Comparison of ENCODE assay signal across 1 cellular context in the genomic region with DNA sequence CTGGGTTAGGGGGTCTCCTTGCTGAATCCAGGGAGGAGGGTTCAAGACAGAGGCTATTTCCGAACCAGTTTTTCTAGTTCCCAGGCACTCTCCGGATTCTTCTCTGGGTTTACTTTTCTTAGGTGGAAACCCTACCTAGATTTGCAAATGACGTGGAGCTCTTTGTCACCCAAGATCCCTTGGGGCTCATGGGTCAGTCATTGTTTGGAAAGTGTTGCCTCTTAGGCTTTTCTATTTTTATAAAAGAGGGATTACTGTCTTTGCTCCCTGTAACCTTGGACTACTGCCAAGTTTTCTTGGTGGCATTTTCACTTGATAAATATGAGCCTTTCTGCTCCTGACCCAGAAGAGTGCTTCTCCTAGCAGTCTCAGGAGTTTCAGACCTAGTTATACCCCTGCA.
TF ChIP-seq lines count a peak whose summit lies in the region.

No MANE protein-coding gene starts in this region.

TF ChIP-seq in HCT116, 20 proteins besides CTCF, POLR2A, EP300 and RAD21 (continued from another document):
- TF ChIP-seq, protein P1, sequence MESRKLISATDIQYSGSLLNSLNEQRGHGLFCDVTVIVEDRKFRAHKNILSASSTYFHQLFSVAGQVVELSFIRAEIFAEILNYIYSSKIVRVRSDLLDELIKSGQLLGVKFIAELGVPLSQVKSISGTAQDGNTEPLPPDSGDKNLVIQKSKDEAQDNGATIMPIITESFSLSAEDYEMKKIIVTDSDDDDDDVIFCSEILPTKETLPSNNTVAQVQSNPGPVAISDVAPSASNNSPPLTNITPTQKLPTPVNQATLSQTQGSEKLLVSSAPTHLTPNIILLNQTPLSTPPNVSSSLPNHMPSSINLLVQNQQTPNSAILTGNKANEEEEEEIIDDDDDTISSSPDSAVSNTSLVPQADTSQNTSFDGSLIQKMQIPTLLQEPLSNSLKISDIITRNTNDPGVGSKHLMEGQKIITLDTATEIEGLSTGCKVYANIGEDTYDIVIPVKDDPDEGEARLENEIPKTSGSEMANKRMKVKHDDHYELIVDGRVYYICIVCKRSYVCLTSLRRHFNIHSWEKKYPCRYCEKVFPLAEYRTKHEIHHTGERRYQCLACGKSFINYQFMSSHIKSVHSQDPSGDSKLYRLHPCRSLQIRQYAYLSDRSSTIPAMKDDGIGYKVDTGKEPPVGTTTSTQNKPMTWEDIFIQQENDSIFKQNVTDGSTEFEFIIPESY (IDR thresholded peaks at IDR 0.05; ENCODE audit: extremely low read depth, insufficient replicate concordance, low read length): no peak
